Comparison of ENCODE assay signal across 19 cellular contexts in genomic region chr6:38604700-38605099, GRCh38. TPM values are rescaled to one million over a fixed set of nuclear protein-coding genes. Genes with fewer than 3 reads are reported as not detected.
DNase-seq lines count a peak whose midpoint lies in the region; ATAC-seq, FAIRE-seq and TF ChIP-seq lines count a peak whose summit lies in the region.
"Had no signal": no experiment of that assay in that cellular context is flagged by ENCODE, and none has a peak within 500 bp of the region (broad histone marks: within the 10 kb centered on the region; RNA-seq: fewer than 3 reads in every experiment).

No MANE protein-coding gene starts in this region.

- no peak overlapping the region for H3K9ac ChIP-seq in HepG2 (ENCODE audit: insufficient read depth, low read depth, low read length)
- no peak overlapping the region for H3K9ac ChIP-seq in PC-3 (ENCODE audit: low read length)
- H3K9ac ChIP-seq: parathyroid adenoma had no signal

- H3K36me3 ChIP-seq in HepG2 (replicated peaks in 1 of 2; ENCODE audit: control insufficient read depth in 1 of 2, insufficient read depth in 2 of 2, low read length in 2 of 2): no peaks in the 10 kb centered on the region
- no peaks in the 10 kb centered on the region for H3K36me3 ChIP-seq in right lobe of liver
- no peaks in the 10 kb centered on the region for H3K36me3 ChIP-seq in PC-3 (ENCODE audit: low read depth, low read length)
- H3K36me3 ChIP-seq in kidney epithelial cell (ENCODE audit: control insufficient read depth, insufficient read depth, low read length): no peaks in the 10 kb centered on the region
- no peaks in the 10 kb centered on the region for H3K36me3 ChIP-seq in PC-9 (ENCODE audit: low read depth)

- intact Hi-C loops in HepG2 (cut with micrococcal nuclease; ENCODE audit: unreplicated experiment) (no loop called here), right lobe of liver (cut with DNase I) (no loop called here), PC-3 (cut with micrococcal nuclease) (no loop called here), PC-9 (cut with micrococcal nuclease; ENCODE audit: unreplicated experiment) (no loop called here)

- FAIRE-seq in HepG2 (lab: Jason Lieb, UNC): no peak
- FAIRE-seq: GM12892, RCC 7860 had no signal

- H3K4me3 ChIP-seq in HepG2 (replicated peaks in 1 of 3; ENCODE audit: insufficient read depth in 1 of 3, low read depth in 2 of 3, low read length in 3 of 3): no peak overlapping the region
- H3K4me3 ChIP-seq in right lobe of liver: no peak overlapping the region
- no peak overlapping the region for H3K4me3 ChIP-seq in PC-3 (ENCODE audit: low read length)
- H3K4me3 ChIP-seq in kidney epithelial cell (ENCODE audit: low read depth, low read length): no peak overlapping the region
- no peak overlapping the region for H3K4me3 ChIP-seq in PC-9

- H2AFZ ChIP-seq in HepG2 (ENCODE audit: low read length) (no peak overlapping the region), PC-3 (ENCODE audit: low read length) (no peak overlapping the region), PC-9 (no peak overlapping the region)
- H2AFZ ChIP-seq: parathyroid adenoma had no signal

- H3F3A ChIP-seq in PC-3 (ENCODE audit: low read length, unreplicated experiment) (no peaks in the 10 kb centered on the region), PC-9 (ENCODE audit: insufficient read depth, low read depth) (no peaks in the 10 kb centered on the region)

- POLR2A ChIA-PET in HepG2 (lab: Yijun Ruan, JAX) (no interaction called here), PC-3 (lab: Charles Lee; ENCODE audit: unreplicated experiment) (no interaction called here), PC-9 (lab: Charles Lee; ENCODE audit: unreplicated experiment) (no interaction called here)

- no peaks in the 10 kb centered on the region for H3K79me2 ChIP-seq in HepG2 (ENCODE audit: insufficient read depth, low read length)
- no peaks in the 10 kb centered on the region for H3K79me2 ChIP-seq in PC-3 (ENCODE audit: low read length)
- H3K79me2 ChIP-seq in PC-9 (ENCODE audit: low read depth): no peaks in the 10 kb centered on the region

- WGBS in HepG2 (ENCODE audit: low lambda C conversion rate): 36% methylated on average over 2 of the region's 2 CpGs
- 71% methylated on average over 2 of the region's 2 CpGs for WGBS in right lobe of liver (ENCODE audit: insufficient coverage, low coverage, low lambda C conversion rate, missing lambda C conversion rate)

- peak; percentile 6 for DNase-seq in HepG2 (ENCODE audit: low spot score)
- no peak for DNase-seq in right lobe of liver
- peak; percentile 18 for DNase-seq in PC-3
- peak; percentile 7 for DNase-seq in kidney epithelial cell (ENCODE audit: low read depth)
- no peak for DNase-seq in anterior cingulate cortex (lab: John Stamatoyannopoulos, UW)
- DNase-seq in PC-9: no peak
- DNase-seq: activated CD4-positive, alpha-beta memory T cell treated with anti-CD3 and anti-CD28 coated beads for 36 hours; activated T-cell treated with anti-CD3 and anti-CD28 coated beads, Interleukin-2, amount 50 U/mL, for 4 hours; CD4-positive, alpha-beta T cell; effector memory CD8-positive, alpha-beta T cell; naive thymus-derived CD4-positive, alpha-beta T cell; NCI-H2081; NCI-H774 had no signal

- CTCF ChIA-PET in HepG2 (lab: Yijun Ruan, JAX; ENCODE audit: low intra/inter-chr PET ratio, low total read pairs) (no interaction called here), PC-3 (lab: Charles Lee) (no interaction called here), PC-9 (lab: Charles Lee) (no interaction called here)

- TF ChIP-seq CTCF in HepG2 (CRISPR knock-in tag; IDR thresholded peaks at IDR 0.05) (no peak), right lobe of liver (IDR thresholded peaks at IDR 0.05) (no peak), PC-3 (conservative IDR thresholded peaks at IDR 0.05; ENCODE audit: low read depth, low read length) (no peak), kidney epithelial cell (IDR thresholded peaks at IDR 0.05; ENCODE audit: insufficient read depth, low read length, poor library complexity, severe bottlenecking) (no peak), PC-9 (conservative IDR thresholded peaks at IDR 0.05) (no peak)

- TF ChIP-seq EP300 in HepG2 (IDR thresholded peaks at IDR 0.05; ENCODE audit: low read depth in 2 of 2, low read length in 2 of 2): no peak
- TF ChIP-seq EP300 in HepG2 (CRISPR knock-in tag; IDR thresholded peaks at IDR 0.05; ENCODE audit: borderline replicate concordance): no peak

- no peaks in the 10 kb centered on the region for H4K20me1 ChIP-seq in HepG2 (ENCODE audit: insufficient read depth, low read length)
- H4K20me1 ChIP-seq in PC-3 (ENCODE audit: low read length): no peaks in the 10 kb centered on the region
- no peaks in the 10 kb centered on the region for H4K20me1 ChIP-seq in PC-9 (ENCODE audit: insufficient read depth)

- no peaks in the 10 kb centered on the region for H3K9me2 ChIP-seq in PC-3 (replicated peaks; ENCODE audit: low read length)
- no peaks in the 10 kb centered on the region for H3K9me2 ChIP-seq in PC-9 (ENCODE audit: insufficient read depth)

- H3K9me3 ChIP-seq in HepG2 (ENCODE audit: low read length) (no peaks in the 10 kb centered on the region), right lobe of liver (no peaks in the 10 kb centered on the region), PC-3 (ENCODE audit: low read length) (no peaks in the 10 kb centered on the region), PC-9 (ENCODE audit: insufficient read depth, low read depth) (no peaks in the 10 kb centered on the region)

- no peak for TF ChIP-seq RAD21 in HepG2 (CRISPR knock-in tag; IDR thresholded peaks at IDR 0.05)

- H3K4me1 ChIP-seq in HepG2 (ENCODE audit: insufficient read depth, low read length): peaks cover 14% of the 10 kb centered on the region
- H3K4me1 ChIP-seq in right lobe of liver: no peaks in the 10 kb centered on the region
- H3K4me1 ChIP-seq in PC-3 (ENCODE audit: insufficient read depth, low read length): no peaks in the 10 kb centered on the region
- H3K4me1 ChIP-seq in PC-9 (replicated peaks; ENCODE audit: insufficient read depth): no peaks in the 10 kb centered on the region
- H3K4me1 ChIP-seq: parathyroid adenoma had no signal

- H3K4me2 ChIP-seq in HepG2 (ENCODE audit: low read depth, low read length) (no peak overlapping the region), PC-3 (ENCODE audit: low read length) (no peak overlapping the region), PC-9 (no peak overlapping the region)

- H3K27me3 ChIP-seq in HepG2 (ENCODE audit: control insufficient read depth in 1 of 2, insufficient read depth in 2 of 2, low read length in 2 of 2): no peaks in the 10 kb centered on the region
- H3K27me3 ChIP-seq in right lobe of liver: no peaks in the 10 kb centered on the region
- H3K27me3 ChIP-seq in PC-3 (ENCODE audit: low read length): no peaks in the 10 kb centered on the region
- no peaks in the 10 kb centered on the region for H3K27me3 ChIP-seq in kidney epithelial cell (ENCODE audit: control insufficient read depth, insufficient read depth, low read length)
- no peaks in the 10 kb centered on the region for H3K27me3 ChIP-seq in PC-9 (ENCODE audit: insufficient read depth, low read depth)

- TF ChIP-seq POLR2A in HepG2 (IDR thresholded peaks at IDR 0.05; ENCODE audit: insufficient read depth in 1 of 2, low read depth in 2 of 2, low read length in 2 of 2) (no peak), right lobe of liver (IDR thresholded peaks at IDR 0.05) (no peak), GM18505 (IDR thresholded peaks at IDR 0.05; ENCODE audit: borderline replicate concordance, extremely low read depth, insufficient read depth, insufficient read length) (no peak)

- in situ Hi-C loops in HepG2 (cut with HindIII; ENCODE audit: extremely low pct_ligation_motif_present, low pct_unique_long_range_greater_than_20kb): no loop called here

- H3K27ac ChIP-seq in HepG2 (ENCODE audit: extremely low read length, insufficient read depth, low read length) (no peak overlapping the region), right lobe of liver (no peak overlapping the region), PC-3 (ENCODE audit: low read length) (no peak overlapping the region), PC-9 (no peak overlapping the region)
- H3K27ac ChIP-seq: parathyroid adenoma had no signal

- ATAC-seq in HepG2 (no peak), right lobe of liver (no peak), PC-3 (peak; percentile 22; the same call in 1 of the 2 replicates), GM18505 (IDR thresholded peaks at IDR 0.05; ENCODE audit: unreplicated experiment) (no peak), GM18511 (IDR thresholded peaks at IDR 0.05; ENCODE audit: unreplicated experiment) (no peak)
- ATAC-seq: activated T-cell treated with anti-CD3 and anti-CD28 coated beads, Interleukin-2, amount 50 U/mL, for 4 hours; effector memory CD8-positive, alpha-beta T cell; left lobe of liver; naive thymus-derived CD4-positive, alpha-beta T cell had no signal

- BruUV-seq in HepG2 (replicated peaks; lab: Mats Ljungman, UMichigan): no TSS peak
- no TSS peak for BruUV-seq in PC-3 (replicated peaks; lab: Mats Ljungman, UMichigan)
- BruUV-seq in PC-9 (replicated peaks; lab: Mats Ljungman, UMichigan): no TSS peak

TF ChIP-seq in HepG2, 621 proteins besides CTCF, POLR2A, EP300 and RAD21 (continues in another document):
- TF ChIP-seq ZNF207 (IDR thresholded peaks at IDR 0.05; ENCODE audit: borderline replicate concordance): no peak

RNA-seq across cellular contexts. Expression of gene BTBD9, which starts 35.0 kb away (rescaled TPM):
- total RNA-seq in HepG2 (2016; rRNA removed; fragmentation: Illumina TruSeq; extraction: Trizol): 1.8 and 3.0 TPM in 2 replicates
- 9.0 and 9.2 TPM in 2 replicates for total RNA-seq in HepG2 (2016; cell fraction: cytosol; rRNA removed; fragmentation: Illumina TruSeq; extraction: Trizol; ENCODE audit: low read depth)
- 1.9 and 2.7 TPM in 2 replicates for total RNA-seq in HepG2 (2016; cell fraction: insoluble cytoplasmic fraction; rRNA removed; fragmentation: Illumina TruSeq; extraction: Trizol)
- total RNA-seq in HepG2 (2016; cell fraction: membrane; rRNA removed; fragmentation: Illumina TruSeq; extraction: Trizol): 6.2 and 6.3 TPM in 2 replicates
- total RNA-seq in HepG2 (2016; cell fraction: nucleus; rRNA removed; fragmentation: Illumina TruSeq; extraction: Trizol): 3.9 and 4.3 TPM in 2 replicates
- polyA plus RNA-seq in HepG2 (2011; rRNA removed): 1.2 TPM in 2 replicates
- 0.43 and 0.58 TPM in 2 replicates for polyA plus RNA-seq in HepG2 (2011; cell fraction: cytosol; rRNA removed)
- 1.1 and 1.7 TPM in 2 replicates for polyA plus RNA-seq in HepG2 (2011; cell fraction: nucleus; rRNA removed)
- polyA plus RNA-seq in HepG2 (2012): 0.68 and 0.76 TPM in 2 replicates
- polyA plus RNA-seq in HepG2 (2016; cell fraction: cytosol; fragmentation: Illumina TruSeq; extraction: Trizol; ENCODE audit: low read depth): 0.05 TPM in 2 replicates
- 1.0 and 1.4 TPM in 2 replicates for polyA plus RNA-seq in HepG2 (2016; cell fraction: insoluble cytoplasmic fraction; fragmentation: Illumina TruSeq; extraction: Trizol; ENCODE audit: low read depth)
- polyA plus RNA-seq in HepG2 (2016; cell fraction: membrane; fragmentation: Illumina TruSeq; extraction: Trizol; ENCODE audit: low read depth): 0.11 and 0.13 TPM in 2 replicates
- polyA plus RNA-seq in HepG2 (2016; cell fraction: nucleus; fragmentation: Illumina TruSeq; extraction: Trizol; ENCODE audit: insufficient read depth, low read depth): 0.85 and 1.1 TPM in 2 replicates
- polyA minus RNA-seq in HepG2 (2011; rRNA and poly(A)+ RNA removed; ENCODE audit: low replicate concordance): 4.7 and 8.0 TPM in 2 replicates
- 2.0 and 2.2 TPM in 2 replicates for polyA minus RNA-seq in HepG2 (2011; cell fraction: cytosol; rRNA and poly(A)+ RNA removed)
- polyA minus RNA-seq in HepG2 (2011; cell fraction: nucleus; rRNA and poly(A)+ RNA removed): 18.9 and 26.6 TPM in 2 replicates
- 1 to 10 TPM; 4.5 to 7.5 (median 5.7) TPM for total RNA-seq in right lobe of liver
- total RNA-seq in PC-3 (2014; rRNA removed): 4.3 and 5.5 TPM in 2 replicates
- 7.3 and 10.5 TPM in 2 replicates for total RNA-seq in kidney epithelial cell
- total RNA-seq in PC-9 (2021): 9.0 and 10.8 TPM in 2 replicates

Comparison
In these comparisons a context has a peak if more than half of its experiments do, and no peak if none do; other contexts are left out.
1. DNase-seq: peak in HepG2 (single experiment), PC-3 (single experiment) and kidney epithelial cell (single experiment); none in right lobe of liver (0 of 3), anterior cingulate cortex (0 of 58) and PC-9 (0 of 2).